ENCODE assay signal across 1 cellular context in genomic region chr7:5365976-5366625, GRCh38.
A peak's percentile ranks its signal among the peaks of the same experiment; 100 is the strongest.
TF ChIP-seq lines count a peak whose summit lies in the region.

No MANE protein-coding gene starts in this region.

TF ChIP-seq in H1, 55 proteins besides CTCF, POLR2A, EP300 and RAD21:
- 0 out of 2 replicates have a peak, but pooled peaks have one; percentile 18 for TF ChIP-seq MAX (IDR thresholded peaks at IDR 0.05)
- peak; percentile 59; the same call in 1 of the 2 replicates for TF ChIP-seq GABPA (IDR thresholded peaks at IDR 0.05; ENCODE audit: borderline replicate concordance, insufficient read depth, low read length)
- 0 out of 2 replicates have a peak, but pooled peaks have one; percentile 27 for TF ChIP-seq YY1 (IDR thresholded peaks at IDR 0.05; ENCODE audit: low read depth, low read length)
